In genomic region chr4:59044316-59044715, GRCh38 we compare ENCODE assay signal across 22 cellular contexts.
"Had no signal": no experiment of that assay in that cellular context is flagged by ENCODE, and none has a peak within 500 bp of the region (broad histone marks: within the 10 kb centered on the region; RNA-seq: fewer than 3 reads in every experiment).

No MANE protein-coding gene starts in this region.

- H3K9me3 ChIP-seq: right lobe of liver, suprapubic skin, transverse colon, uterus had no signal

- H3K36me3 ChIP-seq: right lobe of liver, suprapubic skin, transverse colon, uterus had no signal

- DNase-seq: activated CD4-positive, alpha-beta T cell treated with anti-CD3 and anti-CD28 coated beads for 1 hour; activated CD4-positive, alpha-beta T cell treated with anti-CD3 and anti-CD28 coated beads, Interleukin-2, amount 50 U/mL, for 1 hour; activated CD8-positive, alpha-beta T cell treated with anti-CD3 and anti-CD28 coated beads, Interleukin-2, amount 10 ng/mL, durations not matched to agents 7 days and 5 days; activated T-cell treated with anti-CD3 and anti-CD28 coated beads, Interleukin-2, amount 50 U/mL, for 1 hour; central memory CD4-positive, alpha-beta T cell; effector memory CD4-positive, alpha-beta T cell; foreskin keratinocyte; hypothalamus; left cardiac atrium; nephron progenitor cell; occipital lobe; right lobe of liver; stimulated activated CD4-positive, alpha-beta T cell treated with anti-CD3 and anti-CD28 coated beads, Interleukin-2, amount 100 ng/mL, for 24 hours; stimulated activated naive CD8-positive, alpha-beta T cell treated with anti-CD3 and anti-CD28 coated beads, Interleukin-15, amount 100 ng/mL, for 72 hours; transverse colon; uterus had no signal

- H3K27ac ChIP-seq: foreskin keratinocyte, right lobe of liver, skin epidermis, suprapubic skin, transverse colon, uterus, VCaP had no signal

- ATAC-seq: activated CD8-positive, alpha-beta T cell treated with anti-CD3 and anti-CD28 coated beads, Interleukin-2, amount 10 ng/mL, durations not matched to agents 7 days and 5 days; activated naive CD4-positive, alpha-beta T cell treated with anti-CD3 and anti-CD28 coated beads, Interleukin-2, amount 50 U/mL, for 72 hours; activated T-helper 17 cell treated with anti-CD3 and anti-CD28 coated beads, Interleukin-2, amount 50 U/mL, for 72 hours; foreskin keratinocyte; left cardiac atrium; right lobe of liver; stimulated activated effector memory CD8-positive, alpha-beta T cell treated with anti-CD3 and anti-CD28 coated beads, Interleukin-12 subunit alpha, Interleukin-12 subunit beta, amount 100 ng/mL, for 72 hours; stimulated activated naive CD8-positive, alpha-beta T cell treated with anti-CD3 and anti-CD28 coated beads, Interleukin-15, amount 100 ng/mL, for 72 hours had no signal

- H3K27me3 ChIP-seq: foreskin keratinocyte, right lobe of liver, suprapubic skin, transverse colon, uterus had no signal

- H3K4me1 ChIP-seq: foreskin keratinocyte, right lobe of liver, suprapubic skin, transverse colon, uterus had no signal

- H3K4me3 ChIP-seq: right lobe of liver, skin epidermis, suprapubic skin, transverse colon, uterus had no signal
